Comparison of ENCODE assay signal across 8 cellular contexts in the genomic region with DNA sequence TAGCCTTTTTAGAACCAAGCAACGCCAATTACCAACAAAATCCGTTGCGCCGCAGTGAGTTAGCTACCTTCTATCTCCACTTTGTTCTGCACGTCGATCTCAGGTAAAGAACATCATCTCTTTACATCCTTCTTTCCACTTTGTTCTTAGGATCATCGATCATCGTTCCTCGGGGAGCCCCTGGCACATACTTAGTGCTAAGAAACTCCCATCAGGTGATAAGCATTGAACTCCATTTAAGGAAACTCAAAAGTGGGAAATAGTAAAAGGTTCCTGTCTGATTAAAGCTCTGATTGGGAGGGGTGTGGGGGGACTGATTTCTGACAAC.
DNase-seq lines count a peak whose midpoint lies in the region; ATAC-seq and TF ChIP-seq lines count a peak whose summit lies in the region.

No MANE protein-coding gene starts in this region.

- H3K36me3 ChIP-seq in CD4-positive, alpha-beta memory T cell (ENCODE audit: insufficient read depth, low read length), result no peaks in the 10 kb centered on the region
- H3K36me3 ChIP-seq in SJCRH30, result no peaks in the 10 kb centered on the region
- H3K36me3 ChIP-seq in esophagus (ENCODE audit: control insufficient read depth in 2 of 2, insufficient read depth in 2 of 2, low read length in 1 of 2), result no peaks in the 10 kb centered on the region

- peaks cover 6% of the 10 kb centered on the region for H3K27me3 ChIP-seq in CD4-positive, alpha-beta memory T cell (ENCODE audit: insufficient read depth, low read length)
- H3K27me3 ChIP-seq in SJCRH30, result no peaks in the 10 kb centered on the region
- H3K27me3 ChIP-seq in esophagus (ENCODE audit: control insufficient read depth in 1 of 2, insufficient read depth in 2 of 2, low read length in 2 of 2), result no peaks in the 10 kb centered on the region

- peaks cover 4 to 33% (median 12%) of the 10 kb centered on the region in 8 donors for H3K9me3 Mint-ChIP-seq in CD4-positive, alpha-beta memory T cell
- H3K9me3 Mint-ChIP-seq in osteocyte (ENCODE audit: unreplicated experiment), result peaks cover 28% of the 10 kb centered on the region

- intact Hi-C loops in CD4-positive, alpha-beta memory T cell (cut with micrococcal nuclease), result no loop called here

- CTCF ChIA-PET in CD4-positive, alpha-beta memory T cell (lab: Charles Lee; ENCODE audit: partially characterized antibody), result no interaction called here

- H3K36me3 Mint-ChIP-seq in CD4-positive, alpha-beta memory T cell, result no peaks in the 10 kb centered on the region
- H3K36me3 Mint-ChIP-seq in osteocyte (ENCODE audit: unreplicated experiment), result peaks cover 2% of the 10 kb centered on the region

- peaks cover 6 to 18% (median 11%) of the 10 kb centered on the region in 4 donors for H3K4me1 Mint-ChIP-seq in CD4-positive, alpha-beta memory T cell
- H3K4me1 Mint-ChIP-seq in osteocyte (ENCODE audit: unreplicated experiment), result peaks cover 8% of the 10 kb centered on the region

- H3K4me3 ChIP-seq in CD4-positive, alpha-beta memory T cell (ENCODE audit: low read length in 2 of 2), result peak overlapping the region; percentile 21 to 60
- H3K4me3 ChIP-seq in SJCRH30, result peak overlapping the region; percentile 78
- H3K4me3 ChIP-seq in esophagus (ENCODE audit: low read depth in 1 of 2, low read length in 2 of 2), result peak overlapping the region; percentile 63 to 66

- POLR2A ChIA-PET in CD4-positive, alpha-beta memory T cell (lab: Charles Lee; ENCODE audit: partially characterized antibody), result no interaction called here

- no peak overlapping the region for H3K27ac ChIP-seq in CD4-positive, alpha-beta memory T cell (ENCODE audit: low read depth, low read length)
- no peak overlapping the region; the same call in 1 of the 2 replicates for H3K27ac ChIP-seq in SJCRH30
- peak overlapping the region; percentile 86 to 94 for H3K27ac ChIP-seq in esophagus (ENCODE audit: low read depth in 2 of 2, low read length in 1 of 2)

- peak overlapping the region in 4 of 7 donors; percentile 19 to 58 (median 38) for H3K27ac Mint-ChIP-seq in CD4-positive, alpha-beta memory T cell
- H3K27ac Mint-ChIP-seq in osteocyte (ENCODE audit: unreplicated experiment), result peak overlapping the region; percentile 94

- H3K4me3 Mint-ChIP-seq in CD4-positive, alpha-beta memory T cell, result peak overlapping the region; percentile 71 to 88 (median 82)
- H3K4me3 Mint-ChIP-seq in osteocyte (ENCODE audit: unreplicated experiment), result peak overlapping the region; percentile 87

- H3K27me3 Mint-ChIP-seq in CD4-positive, alpha-beta memory T cell, result peaks cover 3 to 7% of the 10 kb centered on the region in 2 donors
- H3K27me3 Mint-ChIP-seq in osteocyte (ENCODE audit: unreplicated experiment), result peaks cover 17% of the 10 kb centered on the region

- 63 to 68% methylated on average over 9 of the region's 9 CpGs for WGBS in esophagus, 2 donors

- no peak for TF ChIP-seq CTCF in osteocyte (IDR thresholded peaks at IDR 0.05)

- no peaks in the 10 kb centered on the region for H3K9me3 ChIP-seq in CD4-positive, alpha-beta memory T cell (ENCODE audit: control insufficient read depth in 1 of 2, low read length in 2 of 2)
- H3K9me3 ChIP-seq in SJCRH30 (replicated peaks) (no peaks in the 10 kb centered on the region; the same call in 1 of the 2 replicates), esophagus (ENCODE audit: control insufficient read depth in 2 of 2, insufficient read depth in 1 of 2, low read depth in 1 of 2, low read length in 1 of 2) (peaks cover 0 to 3% of the 10 kb centered on the region in 2 donors)

- no peak for ATAC-seq in GM19324 (IDR thresholded peaks at IDR 0.05; ENCODE audit: low FRiP score, unreplicated experiment)

- DNase-seq in CD4-positive, alpha-beta memory T cell, result no peak
- DNase-seq in SJCRH30 (no peak), osteocyte (ENCODE audit: extremely low spot score, unreplicated experiment) (no peak), globus pallidus (ENCODE audit: low spot score) (no peak), DMS 273 treated with DMSO at 0.1 percent for 48 hours (lab: John Stamatoyannopoulos, UW) (no peak)
- no peak for DNase-seq in activated CD4-positive, alpha-beta T cell treated with anti-CD3 and anti-CD28 coated beads for 48 hours

- peaks cover 12% of the 10 kb centered on the region for H3K4me1 ChIP-seq in CD4-positive, alpha-beta memory T cell (ENCODE audit: insufficient read depth, low read length)
- H3K4me1 ChIP-seq in SJCRH30 (no peaks in the 10 kb centered on the region), esophagus (ENCODE audit: control insufficient read depth in 2 of 2, insufficient read depth in 2 of 2, low read length in 1 of 2) (no peaks in the 10 kb centered on the region)

Comparison
In these comparisons a context has a peak if more than half of its experiments do, and no peak if none do; other contexts are left out.
1. H3K27ac ChIP-seq: peak in esophagus (2 of 2); none in CD4-positive, alpha-beta memory T cell (single experiment) and SJCRH30 (single experiment).
2. Peak in every context shown above with its lines, with median percentiles within 50 percentile points of each other: H3K4me3 ChIP-seq.